1 cellular context compared by ENCODE assay signal in genomic region chr12:6548556-6549378, GRCh38.
TF ChIP-seq lines count a peak whose summit lies in the region.

No MANE protein-coding gene starts in this region.

TF ChIP-seq in HepG2, 621 proteins besides CTCF, POLR2A, EP300 and RAD21:
- TF ChIP-seq ATRX (CRISPR knock-in tag; IDR thresholded peaks at IDR 0.05; ENCODE audit: borderline replicate concordance), result no peak
- TF ChIP-seq RAD51 (IDR thresholded peaks at IDR 0.05; ENCODE audit: borderline replicate concordance), result no peak
- TF ChIP-seq ZNF225 (CRISPR knock-in tag; IDR thresholded peaks at IDR 0.05), result no peak
- no peak for TF ChIP-seq HIVEP1 (CRISPR knock-in tag; IDR thresholded peaks at IDR 0.05)
- no peak for TF ChIP-seq RXRB (CRISPR knock-in tag; IDR thresholded peaks at IDR 0.05; ENCODE audit: borderline replicate concordance)
- no peak for TF ChIP-seq THAP9 (CRISPR knock-in tag; IDR thresholded peaks at IDR 0.05; ENCODE audit: borderline replicate concordance)
- no peak for TF ChIP-seq ZNF660 (CRISPR knock-in tag; IDR thresholded peaks at IDR 0.05; ENCODE audit: borderline replicate concordance, low read depth)
- no peak for TF ChIP-seq ZSCAN12 (CRISPR knock-in tag; IDR thresholded peaks at IDR 0.05)
- no peak for TF ChIP-seq ZNF891 (CRISPR knock-in tag; IDR thresholded peaks at IDR 0.05)
